2 cellular contexts compared by ENCODE assay signal in genomic region chr4:95541889-95542607, GRCh38.
A peak's percentile ranks its signal among the peaks of the same experiment; 100 is the strongest.
TF ChIP-seq lines count a peak whose summit lies in the region.

No MANE protein-coding gene starts in this region.

TF ChIP-seq in GM12878, 131 proteins besides CTCF, POLR2A, EP300 and RAD21 (continues in another document):
- TF ChIP-seq ATF2 (IDR thresholded peaks at IDR 0.05; ENCODE audit: low read length) (peak; percentile 68), RBBP5 (conservative IDR thresholded peaks at IDR 0.05) (no peak), GATAD2B (conservative IDR thresholded peaks at IDR 0.05; ENCODE audit: low read depth) (peak; percentile 74; the same call in 1 of the 2 replicates), ZNF24 (IDR thresholded peaks at IDR 0.05) (peak; percentile 95), SMAD1 (IDR thresholded peaks at IDR 0.05; ENCODE audit: low read depth, partially characterized antibody) (peak; percentile 55), IKZF1 (conservative IDR thresholded peaks at IDR 0.05) (peak; percentile 78), MTA2 (IDR thresholded peaks at IDR 0.05; ENCODE audit: low read depth) (peak; percentile 100), PAX5 (IDR thresholded peaks at IDR 0.05; ENCODE audit: borderline replicate concordance, low read depth, low read length) (peak; percentile 81), NBN (IDR thresholded peaks at IDR 0.05) (peak; percentile 69), SKIL (IDR thresholded peaks at IDR 0.05; ENCODE audit: low read depth, poor library complexity, severe bottlenecking) (peak; percentile 77), SREBF1 (IDR thresholded peaks at IDR 0.05; ENCODE audit: low read length) (no peak), BCL11A (IDR thresholded peaks at IDR 0.05; ENCODE audit: low read depth, low read length) (peak; percentile 97), BRCA1 (IDR thresholded peaks at IDR 0.05; ENCODE audit: low read depth, low read length) (no peak), SRF (IDR thresholded peaks at IDR 0.05; ENCODE audit: low read depth in 2 of 2, low read length in 2 of 2) (no peak), STAT3 (IDR thresholded peaks at IDR 0.05; ENCODE audit: low read depth, low read length) (peak; percentile 63; the same call in 1 of the 2 replicates), CHD2 (IDR thresholded peaks at IDR 0.05; ENCODE audit: borderline replicate concordance, low read depth, low read length) (peak; percentile 66; the same call in 1 of the 2 replicates), HDAC2 (IDR thresholded peaks at IDR 0.05) (no peak), NR2F1 (conservative IDR thresholded peaks at IDR 0.05) (peak; percentile 70), ZNF687 (IDR thresholded peaks at IDR 0.05) (no peak)
- TF ChIP-seq, protein P1, sequence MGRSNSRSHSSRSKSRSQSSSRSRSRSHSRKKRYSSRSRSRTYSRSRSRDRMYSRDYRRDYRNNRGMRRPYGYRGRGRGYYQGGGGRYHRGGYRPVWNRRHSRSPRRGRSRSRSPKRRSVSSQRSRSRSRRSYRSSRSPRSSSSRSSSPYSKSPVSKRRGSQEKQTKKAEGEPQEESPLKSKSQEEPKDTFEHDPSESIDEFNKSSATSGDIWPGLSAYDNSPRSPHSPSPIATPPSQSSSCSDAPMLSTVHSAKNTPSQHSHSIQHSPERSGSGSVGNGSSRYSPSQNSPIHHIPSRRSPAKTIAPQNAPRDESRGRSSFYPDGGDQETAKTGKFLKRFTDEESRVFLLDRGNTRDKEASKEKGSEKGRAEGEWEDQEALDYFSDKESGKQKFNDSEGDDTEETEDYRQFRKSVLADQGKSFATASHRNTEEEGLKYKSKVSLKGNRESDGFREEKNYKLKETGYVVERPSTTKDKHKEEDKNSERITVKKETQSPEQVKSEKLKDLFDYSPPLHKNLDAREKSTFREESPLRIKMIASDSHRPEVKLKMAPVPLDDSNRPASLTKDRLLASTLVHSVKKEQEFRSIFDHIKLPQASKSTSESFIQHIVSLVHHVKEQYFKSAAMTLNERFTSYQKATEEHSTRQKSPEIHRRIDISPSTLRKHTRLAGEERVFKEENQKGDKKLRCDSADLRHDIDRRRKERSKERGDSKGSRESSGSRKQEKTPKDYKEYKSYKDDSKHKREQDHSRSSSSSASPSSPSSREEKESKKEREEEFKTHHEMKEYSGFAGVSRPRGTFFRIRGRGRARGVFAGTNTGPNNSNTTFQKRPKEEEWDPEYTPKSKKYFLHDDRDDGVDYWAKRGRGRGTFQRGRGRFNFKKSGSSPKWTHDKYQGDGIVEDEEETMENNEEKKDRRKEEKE (IDR thresholded peaks at IDR 0.05), result no peak

TF ChIP-seq in HepG2, 621 proteins besides CTCF, POLR2A, EP300 and RAD21:
- TF ChIP-seq, protein P2, sequence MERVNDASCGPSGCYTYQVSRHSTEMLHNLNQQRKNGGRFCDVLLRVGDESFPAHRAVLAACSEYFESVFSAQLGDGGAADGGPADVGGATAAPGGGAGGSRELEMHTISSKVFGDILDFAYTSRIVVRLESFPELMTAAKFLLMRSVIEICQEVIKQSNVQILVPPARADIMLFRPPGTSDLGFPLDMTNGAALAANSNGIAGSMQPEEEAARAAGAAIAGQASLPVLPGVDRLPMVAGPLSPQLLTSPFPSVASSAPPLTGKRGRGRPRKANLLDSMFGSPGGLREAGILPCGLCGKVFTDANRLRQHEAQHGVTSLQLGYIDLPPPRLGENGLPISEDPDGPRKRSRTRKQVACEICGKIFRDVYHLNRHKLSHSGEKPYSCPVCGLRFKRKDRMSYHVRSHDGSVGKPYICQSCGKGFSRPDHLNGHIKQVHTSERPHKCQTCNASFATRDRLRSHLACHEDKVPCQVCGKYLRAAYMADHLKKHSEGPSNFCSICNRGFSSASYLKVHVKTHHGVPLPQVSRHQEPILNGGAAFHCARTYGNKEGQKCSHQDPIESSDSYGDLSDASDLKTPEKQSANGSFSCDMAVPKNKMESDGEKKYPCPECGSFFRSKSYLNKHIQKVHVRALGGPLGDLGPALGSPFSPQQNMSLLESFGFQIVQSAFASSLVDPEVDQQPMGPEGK (CRISPR knock-in tag; IDR thresholded peaks at IDR 0.05), result no peak
- TF ChIP-seq CCAR2 (optimal IDR thresholded peaks at IDR 0.05; ENCODE audit: low read depth, low read length), result no peak
- TF ChIP-seq, protein P3, sequence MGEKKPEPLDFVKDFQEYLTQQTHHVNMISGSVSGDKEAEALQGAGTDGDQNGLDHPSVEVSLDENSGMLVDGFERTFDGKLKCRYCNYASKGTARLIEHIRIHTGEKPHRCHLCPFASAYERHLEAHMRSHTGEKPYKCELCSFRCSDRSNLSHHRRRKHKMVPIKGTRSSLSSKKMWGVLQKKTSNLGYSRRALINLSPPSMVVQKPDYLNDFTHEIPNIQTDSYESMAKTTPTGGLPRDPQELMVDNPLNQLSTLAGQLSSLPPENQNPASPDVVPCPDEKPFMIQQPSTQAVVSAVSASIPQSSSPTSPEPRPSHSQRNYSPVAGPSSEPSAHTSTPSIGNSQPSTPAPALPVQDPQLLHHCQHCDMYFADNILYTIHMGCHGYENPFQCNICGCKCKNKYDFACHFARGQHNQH (CRISPR knock-in tag; IDR thresholded peaks at IDR 0.05), result no peak
TF ChIP-seq in HepG2: peak in this region for 0.
